Comparison of ENCODE assay signal across 8 cellular contexts in the genomic region with DNA sequence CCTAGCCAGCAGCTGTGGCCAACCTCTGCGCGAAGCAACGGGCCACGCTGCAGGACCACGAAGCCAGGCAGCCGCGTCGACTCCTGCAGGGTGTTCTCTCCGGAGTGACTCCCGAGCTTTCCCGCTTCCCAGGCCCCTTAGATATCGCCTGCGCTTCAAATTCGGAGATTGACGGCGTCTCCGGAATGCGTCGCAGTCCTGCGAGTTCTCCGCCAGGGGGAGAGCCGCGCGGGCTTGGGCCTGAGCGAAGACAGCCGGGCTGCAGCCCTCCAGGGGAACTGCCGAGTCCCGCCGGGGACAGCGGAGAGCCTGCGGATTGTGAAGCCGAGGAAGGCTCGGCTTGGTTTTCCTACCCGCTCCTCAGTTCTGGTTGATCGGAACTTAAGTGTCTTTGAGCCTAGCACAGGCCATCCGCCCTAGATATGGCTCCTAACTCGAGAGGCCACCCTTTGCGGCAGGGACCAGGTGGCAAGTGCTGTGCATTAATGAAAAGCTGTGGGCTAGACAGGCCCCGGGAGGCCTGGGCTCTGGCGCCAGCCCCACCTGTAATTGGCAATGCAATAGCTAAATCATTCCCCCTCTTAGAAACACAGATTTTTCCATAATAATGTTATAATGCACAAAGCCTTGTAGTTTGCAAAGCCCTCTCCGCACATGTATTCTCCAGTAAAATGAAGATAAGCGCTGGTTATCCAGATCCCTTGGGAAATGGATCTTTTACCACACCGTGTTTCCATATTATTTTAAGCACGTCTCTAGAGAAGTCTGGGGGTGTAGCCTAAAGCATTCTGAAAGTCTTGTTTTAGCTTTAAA. TPM values are rescaled to one million over a fixed set of nuclear protein-coding genes. Genes with fewer than 3 reads are reported as not detected.
DNase-seq lines count a peak whose midpoint lies in the region; ATAC-seq and FAIRE-seq lines count a peak whose summit lies in the region.

No MANE protein-coding gene starts in this region.

- peaks cover 22% of the 10 kb centered on the region for H3K27me3 ChIP-seq in NT2/D1 (ENCODE audit: insufficient read depth, insufficient read length)
- no peaks in the 10 kb centered on the region for H3K27me3 ChIP-seq in esophagus (ENCODE audit: control insufficient read depth in 1 of 2, insufficient read depth in 2 of 2, low read length in 2 of 2)
- H3K27me3 ChIP-seq in mucosa of rectum (ENCODE audit: control insufficient read depth in 2 of 2, insufficient read depth in 2 of 2, low read length in 2 of 2) = no peaks in the 10 kb centered on the region

- H3K27ac ChIP-seq in esophagus (ENCODE audit: low read depth in 2 of 2, low read length in 1 of 2) (peak overlapping the region; percentile 66 to 71), mucosa of rectum (ENCODE audit: low read depth in 2 of 2, low read length in 2 of 2) (peak overlapping the region; percentile 74)

- H3K4me1 ChIP-seq in NT2/D1 (ENCODE audit: insufficient read depth, insufficient read length) = peaks cover 3% of the 10 kb centered on the region
- peaks cover 0 to 8% of the 10 kb centered on the region in 2 donors for H3K4me1 ChIP-seq in esophagus (ENCODE audit: control insufficient read depth in 2 of 2, insufficient read depth in 2 of 2, low read length in 1 of 2)
- peaks cover 13 to 18% of the 10 kb centered on the region in 2 donors for H3K4me1 ChIP-seq in mucosa of rectum (ENCODE audit: control insufficient read depth in 2 of 2, insufficient read depth in 2 of 2, low read length in 2 of 2)

- peak; percentile 97 for ATAC-seq in GM21390 (IDR thresholded peaks at IDR 0.05; ENCODE audit: unreplicated experiment)

- H3K9ac ChIP-seq in NT2/D1 (ENCODE audit: insufficient read length, low read depth) (peak overlapping the region; percentile 88), mucosa of rectum (ENCODE audit: low read depth in 1 of 2, low read length in 2 of 2) (peak overlapping the region; percentile 54 to 73)

- 6 to 7% methylated on average over 44 of the region's 44 CpGs for WGBS in esophagus, 2 donors

- H3K4me3 ChIP-seq in NT2/D1 (ENCODE audit: insufficient read length, low read depth) (peak overlapping the region; percentile 68), esophagus (ENCODE audit: low read depth in 1 of 2, low read length in 2 of 2) (peak overlapping the region; percentile 80 to 81), mucosa of rectum (ENCODE audit: low read length in 2 of 2) (peak overlapping the region; percentile 74 to 79)

- no peak for FAIRE-seq in HTR-8/SVneo (lab: Jason Lieb, UNC)

- H3K36me3 ChIP-seq in NT2/D1 (ENCODE audit: insufficient read depth, insufficient read length, low read length) (no peaks in the 10 kb centered on the region), esophagus (ENCODE audit: control insufficient read depth in 2 of 2, insufficient read depth in 2 of 2, low read length in 1 of 2) (no peaks in the 10 kb centered on the region), mucosa of rectum (ENCODE audit: control insufficient read depth in 2 of 2, insufficient read depth in 2 of 2, low read length in 2 of 2) (no peaks in the 10 kb centered on the region)

- no peaks in the 10 kb centered on the region for H3K9me3 ChIP-seq in NT2/D1 (ENCODE audit: insufficient read depth, low read length)
- peaks cover 0 to 2% of the 10 kb centered on the region in 2 donors for H3K9me3 ChIP-seq in esophagus (ENCODE audit: control insufficient read depth in 2 of 2, insufficient read depth in 1 of 2, low read depth in 1 of 2, low read length in 1 of 2)
- no peaks in the 10 kb centered on the region for H3K9me3 ChIP-seq in mucosa of rectum (ENCODE audit: control insufficient read depth in 2 of 2, low read length in 2 of 2)

- DNase-seq in COR-L47 (lab: John Stamatoyannopoulos, UW) (peak; percentile 89), HTR-8/SVneo (ENCODE audit: insufficient read length, low spot score) (peak; percentile 71), NT2/D1 (ENCODE audit: low read depth, low spot score) (peak; percentile 90)
- DNase-seq in activated T-cell treated with anti-CD3 and anti-CD28 coated beads, Interleukin-2, amount 50 U/mL, for 1 hour = peak; percentile 74
- peak; percentile 63 for DNase-seq in stimulated activated CD8-positive, alpha-beta memory T cell treated with anti-CD3 and anti-CD28 coated beads, Interleukin-4, amount 100 ng/mL, for 24 hours (ENCODE audit: low read depth)

RNA-seq across cellular contexts. Expression of gene APBA1, which starts 0.9 kb away (rescaled TPM):
- polyA plus RNA-seq in esophagus = 1 to 10 TPM in 1 of 2 donors, under 1 TPM in 1; 0.82 to 1.3 TPM

Comparison
In these comparisons a context has a peak if more than half of its experiments do, and no peak if none do; other contexts are left out.
1. Peak in every context shown above with its lines: DNase-seq, ATAC-seq, H3K4me3 ChIP-seq and H3K27ac ChIP-seq.